ENCODE assay signal across 2 cellular contexts in the genomic region with DNA sequence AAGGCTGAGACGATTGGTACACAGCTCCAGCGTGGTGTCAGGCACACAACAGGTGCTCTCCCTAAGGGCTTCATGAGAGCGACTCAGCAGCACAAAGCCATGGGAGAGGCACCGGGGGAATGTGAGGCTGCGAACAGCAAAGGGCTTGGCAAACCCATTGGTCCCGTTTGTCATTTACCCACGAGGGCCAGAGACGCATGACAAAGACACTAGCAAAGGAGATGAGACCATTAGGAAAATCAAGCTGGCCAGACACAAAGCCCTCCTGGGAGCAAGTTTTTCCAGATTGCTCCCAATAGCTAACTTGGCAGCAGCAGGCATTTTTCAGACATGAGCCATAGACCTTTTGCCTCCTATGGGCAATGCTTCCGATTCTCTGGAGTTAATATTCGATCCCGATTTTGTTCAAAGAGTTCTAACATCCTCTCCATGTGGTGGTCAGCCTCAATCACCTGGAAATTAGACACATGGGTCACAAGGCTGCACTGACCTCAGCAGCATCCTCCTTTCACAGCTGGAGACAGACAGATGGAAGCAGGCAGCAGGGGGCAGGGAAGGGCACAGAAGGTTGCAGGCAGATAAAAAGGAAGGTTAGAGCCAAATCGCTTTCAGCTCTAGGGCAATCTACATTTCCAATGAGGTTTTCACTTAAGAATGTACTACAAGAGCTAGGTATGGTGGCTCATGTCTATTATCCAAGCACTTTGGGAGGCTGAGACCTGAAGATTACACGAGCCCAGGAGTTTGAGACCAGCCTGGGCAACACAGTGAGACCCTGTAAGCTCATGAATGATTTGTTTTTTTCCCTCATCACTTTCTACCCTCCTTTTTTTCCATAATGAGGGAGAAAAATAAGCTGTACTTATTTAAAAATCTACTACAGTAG.
TF ChIP-seq lines count a peak whose summit lies in the region.

No MANE protein-coding gene starts in this region.

TF ChIP-seq in A549, 52 proteins besides CTCF, POLR2A, EP300 and RAD21 (continued from another document):
- TF ChIP-seq, protein P1, sequence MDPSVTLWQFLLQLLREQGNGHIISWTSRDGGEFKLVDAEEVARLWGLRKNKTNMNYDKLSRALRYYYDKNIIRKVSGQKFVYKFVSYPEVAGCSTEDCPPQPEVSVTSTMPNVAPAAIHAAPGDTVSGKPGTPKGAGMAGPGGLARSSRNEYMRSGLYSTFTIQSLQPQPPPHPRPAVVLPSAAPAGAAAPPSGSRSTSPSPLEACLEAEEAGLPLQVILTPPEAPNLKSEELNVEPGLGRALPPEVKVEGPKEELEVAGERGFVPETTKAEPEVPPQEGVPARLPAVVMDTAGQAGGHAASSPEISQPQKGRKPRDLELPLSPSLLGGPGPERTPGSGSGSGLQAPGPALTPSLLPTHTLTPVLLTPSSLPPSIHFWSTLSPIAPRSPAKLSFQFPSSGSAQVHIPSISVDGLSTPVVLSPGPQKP (IDR thresholded peaks at IDR 0.05; ENCODE audit: low read depth, low read length), result peak; percentile 97
- TF ChIP-seq HOXB13 (CRISPR knock-in tag; IDR thresholded peaks at IDR 0.05; ENCODE audit: low read depth), result no peak; the same call in 1 of the 2 replicates
- peak; percentile 96 for TF ChIP-seq ZFP36 (IDR thresholded peaks at IDR 0.05; ENCODE audit: borderline replicate concordance, partially characterized antibody)
- TF ChIP-seq JUN (IDR thresholded peaks at IDR 0.05), result peak; percentile 32 to 64; a peak in 4 of 5 replicates
- no peak for TF ChIP-seq RARB (CRISPR knock-in tag; IDR thresholded peaks at IDR 0.05)
- TF ChIP-seq, protein P2, sequence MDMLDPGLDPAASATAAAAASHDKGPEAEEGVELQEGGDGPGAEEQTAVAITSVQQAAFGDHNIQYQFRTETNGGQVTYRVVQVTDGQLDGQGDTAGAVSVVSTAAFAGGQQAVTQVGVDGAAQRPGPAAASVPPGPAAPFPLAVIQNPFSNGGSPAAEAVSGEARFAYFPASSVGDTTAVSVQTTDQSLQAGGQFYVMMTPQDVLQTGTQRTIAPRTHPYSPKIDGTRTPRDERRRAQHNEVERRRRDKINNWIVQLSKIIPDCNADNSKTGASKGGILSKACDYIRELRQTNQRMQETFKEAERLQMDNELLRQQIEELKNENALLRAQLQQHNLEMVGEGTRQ (IDR thresholded peaks at IDR 0.05), result peak; percentile 31
- TF ChIP-seq HOXB5 (CRISPR knock-in tag; IDR thresholded peaks at IDR 0.05), result 0 out of 2 replicates have a peak, but pooled peaks have one; percentile 16
- no peak for TF ChIP-seq MAFK (IDR thresholded peaks at IDR 0.05; ENCODE audit: partially characterized antibody)
- TF ChIP-seq, protein P3, sequence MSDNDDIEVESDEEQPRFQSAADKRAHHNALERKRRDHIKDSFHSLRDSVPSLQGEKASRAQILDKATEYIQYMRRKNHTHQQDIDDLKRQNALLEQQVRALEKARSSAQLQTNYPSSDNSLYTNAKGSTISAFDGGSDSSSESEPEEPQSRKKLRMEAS (IDR thresholded peaks at IDR 0.05), result peak; percentile 85; the same call in 1 of the 2 replicates
- no peak for TF ChIP-seq NFE2L2 (conservative IDR thresholded peaks at IDR 0.05; ENCODE audit: low read length)
- TF ChIP-seq CBX2 (IDR thresholded peaks at IDR 0.05; ENCODE audit: borderline replicate concordance, low read depth), result no peak
- TF ChIP-seq, protein P4, sequence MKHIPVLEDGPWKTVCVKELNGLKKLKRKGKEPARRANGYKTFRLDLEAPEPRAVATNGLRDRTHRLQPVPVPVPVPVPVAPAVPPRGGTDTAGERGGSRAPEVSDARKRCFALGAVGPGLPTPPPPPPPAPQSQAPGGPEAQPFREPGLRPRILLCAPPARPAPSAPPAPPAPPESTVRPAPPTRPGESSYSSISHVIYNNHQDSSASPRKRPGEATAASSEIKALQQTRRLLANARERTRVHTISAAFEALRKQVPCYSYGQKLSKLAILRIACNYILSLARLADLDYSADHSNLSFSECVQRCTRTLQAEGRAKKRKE (CRISPR knock-in tag; IDR thresholded peaks at IDR 0.05; ENCODE audit: low read depth), result 0 out of 2 replicates have a peak, but pooled peaks have one; percentile 14
- 0 out of 2 replicates have a peak, but pooled peaks have one; percentile 75 for TF ChIP-seq EHF (CRISPR knock-in tag; IDR thresholded peaks at IDR 0.05)
- no peak for TF ChIP-seq ZSCAN20 (CRISPR knock-in tag; IDR thresholded peaks at IDR 0.05)
- TF ChIP-seq FOSL2 (IDR thresholded peaks at IDR 0.05), result peak; percentile 53
- peak; percentile 77 for TF ChIP-seq FOSL2 (CRISPR knock-in tag; IDR thresholded peaks at IDR 0.05)
- no peak for TF ChIP-seq BHLHE40 (IDR thresholded peaks at IDR 0.05; ENCODE audit: low read depth, low read length)
- no peak for TF ChIP-seq TFCP2L1 (CRISPR knock-in tag; IDR thresholded peaks at IDR 0.05)
- TF ChIP-seq, protein P5, sequence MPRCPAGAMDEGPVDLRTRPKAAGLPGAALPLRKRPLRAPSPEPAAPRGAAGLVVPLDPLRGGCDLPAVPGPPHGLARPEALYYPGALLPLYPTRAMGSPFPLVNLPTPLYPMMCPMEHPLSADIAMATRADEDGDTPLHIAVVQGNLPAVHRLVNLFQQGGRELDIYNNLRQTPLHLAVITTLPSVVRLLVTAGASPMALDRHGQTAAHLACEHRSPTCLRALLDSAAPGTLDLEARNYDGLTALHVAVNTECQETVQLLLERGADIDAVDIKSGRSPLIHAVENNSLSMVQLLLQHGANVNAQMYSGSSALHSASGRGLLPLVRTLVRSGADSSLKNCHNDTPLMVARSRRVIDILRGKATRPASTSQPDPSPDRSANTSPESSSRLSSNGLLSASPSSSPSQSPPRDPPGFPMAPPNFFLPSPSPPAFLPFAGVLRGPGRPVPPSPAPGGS (IDR thresholded peaks at IDR 0.05), result 0 out of 3 replicates have a peak, but pooled peaks have one; percentile 28
- no peak for TF ChIP-seq TP53 (CRISPR knock-in tag; IDR thresholded peaks at IDR 0.05)
- TF ChIP-seq FOSB (CRISPR knock-in tag; IDR thresholded peaks at IDR 0.05), result 0 out of 2 replicates have a peak, but pooled peaks have one; percentile 46
- TF ChIP-seq ESRRA (IDR thresholded peaks at IDR 0.05; ENCODE audit: borderline replicate concordance, low read length), result peak; percentile 56; the same call in 1 of the 2 replicates
- TF ChIP-seq, protein P6, sequence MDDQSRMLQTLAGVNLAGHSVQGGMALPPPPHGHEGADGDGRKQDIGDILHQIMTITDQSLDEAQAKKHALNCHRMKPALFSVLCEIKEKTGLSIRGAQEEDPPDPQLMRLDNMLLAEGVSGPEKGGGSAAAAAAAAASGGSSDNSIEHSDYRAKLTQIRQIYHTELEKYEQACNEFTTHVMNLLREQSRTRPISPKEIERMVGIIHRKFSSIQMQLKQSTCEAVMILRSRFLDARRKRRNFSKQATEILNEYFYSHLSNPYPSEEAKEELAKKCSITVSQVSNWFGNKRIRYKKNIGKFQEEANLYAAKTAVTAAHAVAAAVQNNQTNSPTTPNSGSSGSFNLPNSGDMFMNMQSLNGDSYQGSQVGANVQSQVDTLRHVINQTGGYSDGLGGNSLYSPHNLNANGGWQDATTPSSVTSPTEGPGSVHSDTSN (IDR thresholded peaks at IDR 0.05), result no peak
- peak; percentile 81 for TF ChIP-seq JUNB (IDR thresholded peaks at IDR 0.05)
- peak; percentile 46; the same call in 1 of the 2 replicates for TF ChIP-seq ZNF302 (CRISPR knock-in tag; IDR thresholded peaks at IDR 0.05)
- TF ChIP-seq EHMT2 (IDR thresholded peaks at IDR 0.05; ENCODE audit: low read depth), result no peak
- no peak; the same call in 1 of the 2 replicates for TF ChIP-seq MYC (IDR thresholded peaks at IDR 0.05; ENCODE audit: borderline replicate concordance, low read length)
- no peak for TF ChIP-seq POLR2AphosphoS2 (conservative IDR thresholded peaks at IDR 0.05; ENCODE audit: low read length)
- TF ChIP-seq CBX8 (IDR thresholded peaks at IDR 0.05), result no peak
- TF ChIP-seq GATA3 (IDR thresholded peaks at IDR 0.05; ENCODE audit: borderline replicate concordance), result peak; percentile 81; the same call in 1 of the 2 replicates
- TF ChIP-seq KDM5A (IDR thresholded peaks at IDR 0.05), result no peak
- TF ChIP-seq ZC3H11A (IDR thresholded peaks at IDR 0.05), result no peak

TF ChIP-seq in Ishikawa, 13 proteins besides CTCF, POLR2A, EP300 and RAD21 (continued from another document):
- TF ChIP-seq, protein P7, sequence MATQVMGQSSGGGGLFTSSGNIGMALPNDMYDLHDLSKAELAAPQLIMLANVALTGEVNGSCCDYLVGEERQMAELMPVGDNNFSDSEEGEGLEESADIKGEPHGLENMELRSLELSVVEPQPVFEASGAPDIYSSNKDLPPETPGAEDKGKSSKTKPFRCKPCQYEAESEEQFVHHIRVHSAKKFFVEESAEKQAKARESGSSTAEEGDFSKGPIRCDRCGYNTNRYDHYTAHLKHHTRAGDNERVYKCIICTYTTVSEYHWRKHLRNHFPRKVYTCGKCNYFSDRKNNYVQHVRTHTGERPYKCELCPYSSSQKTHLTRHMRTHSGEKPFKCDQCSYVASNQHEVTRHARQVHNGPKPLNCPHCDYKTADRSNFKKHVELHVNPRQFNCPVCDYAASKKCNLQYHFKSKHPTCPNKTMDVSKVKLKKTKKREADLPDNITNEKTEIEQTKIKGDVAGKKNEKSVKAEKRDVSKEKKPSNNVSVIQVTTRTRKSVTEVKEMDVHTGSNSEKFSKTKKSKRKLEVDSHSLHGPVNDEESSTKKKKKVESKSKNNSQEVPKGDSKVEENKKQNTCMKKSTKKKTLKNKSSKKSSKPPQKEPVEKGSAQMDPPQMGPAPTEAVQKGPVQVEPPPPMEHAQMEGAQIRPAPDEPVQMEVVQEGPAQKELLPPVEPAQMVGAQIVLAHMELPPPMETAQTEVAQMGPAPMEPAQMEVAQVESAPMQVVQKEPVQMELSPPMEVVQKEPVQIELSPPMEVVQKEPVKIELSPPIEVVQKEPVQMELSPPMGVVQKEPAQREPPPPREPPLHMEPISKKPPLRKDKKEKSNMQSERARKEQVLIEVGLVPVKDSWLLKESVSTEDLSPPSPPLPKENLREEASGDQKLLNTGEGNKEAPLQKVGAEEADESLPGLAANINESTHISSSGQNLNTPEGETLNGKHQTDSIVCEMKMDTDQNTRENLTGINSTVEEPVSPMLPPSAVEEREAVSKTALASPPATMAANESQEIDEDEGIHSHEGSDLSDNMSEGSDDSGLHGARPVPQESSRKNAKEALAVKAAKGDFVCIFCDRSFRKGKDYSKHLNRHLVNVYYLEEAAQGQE (IDR thresholded peaks at IDR 0.05; ENCODE audit: low read depth), result no peak
- TF ChIP-seq CEBPB (IDR thresholded peaks at IDR 0.05) (no peak), NFIC (IDR thresholded peaks at IDR 0.05) (peak; percentile 96), EGR1 (IDR thresholded peaks at IDR 0.05) (no peak), YY1 (IDR thresholded peaks at IDR 0.05; ENCODE audit: low read depth) (peak; percentile 14; the same call in 1 of the 2 replicates)
- TF ChIP-seq, protein P3 (IDR thresholded peaks at IDR 0.05), result no peak; the same call in 1 of the 2 replicates
